In genomic region chr15:72669803-72670202, GRCh38 we compare ENCODE assay signal across 6 cellular contexts. TPM values are rescaled to one million over a fixed set of nuclear protein-coding genes. Genes with fewer than 3 reads are reported as not detected.
"Had no signal": no experiment of that assay in that cellular context is flagged by ENCODE, and none has a peak within 500 bp of the region (broad histone marks: within the 10 kb centered on the region; RNA-seq: fewer than 3 reads in every experiment).

No MANE protein-coding gene starts in this region.

RNA-seq across cellular contexts. Expression of gene GOLGA6B, which starts 15.3 kb away (rescaled TPM):
- total RNA-seq: GM23248, GM23338, H1, H4, HFFc6 had no signal
- polyA plus RNA-seq: GM23248 had no signal

RNA-seq across cellular contexts. Expression of gene HIGD2B, which starts 16.2 kb away (rescaled TPM):
- total RNA-seq: GM23248, GM23338, H1, H4, H9, HFFc6 had no signal
- polyA plus RNA-seq: GM23248, GM23338, H1 had no signal
